In the genomic region with DNA sequence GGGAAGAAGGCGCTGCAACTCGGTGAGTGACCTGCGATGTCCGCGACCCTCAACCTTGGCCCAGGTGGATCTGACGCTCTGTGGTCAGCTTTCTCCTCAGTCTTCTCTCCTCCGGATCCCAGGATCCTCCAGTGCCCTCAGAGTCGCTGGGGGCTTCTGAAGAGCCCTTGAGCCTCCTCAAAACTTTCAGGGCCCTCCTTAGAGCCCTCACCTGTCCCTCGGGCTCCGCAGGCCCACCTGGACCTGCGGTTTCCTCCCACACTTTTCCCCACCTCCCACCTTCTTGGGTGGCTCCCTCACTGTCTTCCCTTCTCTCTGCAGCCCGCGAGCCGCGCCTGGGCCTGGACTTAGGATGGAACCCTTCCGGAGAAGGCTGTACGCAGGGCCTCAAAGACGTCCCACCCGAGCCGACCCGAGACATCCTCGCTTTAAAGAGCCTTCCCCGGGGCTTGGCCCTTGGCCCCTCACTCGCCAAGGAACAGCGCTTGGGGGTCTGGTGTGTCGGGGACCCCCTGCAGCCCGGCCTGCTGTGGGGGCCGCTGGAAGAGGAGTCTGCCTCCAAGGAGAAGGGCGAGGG, we compare ENCODE assay signal across 1 cellular context.
TF ChIP-seq lines count a peak whose summit lies in the region.

No MANE protein-coding gene starts in this region.

TF ChIP-seq in H1, 55 proteins besides CTCF, POLR2A, EP300 and RAD21:
- TF ChIP-seq, protein P1, sequence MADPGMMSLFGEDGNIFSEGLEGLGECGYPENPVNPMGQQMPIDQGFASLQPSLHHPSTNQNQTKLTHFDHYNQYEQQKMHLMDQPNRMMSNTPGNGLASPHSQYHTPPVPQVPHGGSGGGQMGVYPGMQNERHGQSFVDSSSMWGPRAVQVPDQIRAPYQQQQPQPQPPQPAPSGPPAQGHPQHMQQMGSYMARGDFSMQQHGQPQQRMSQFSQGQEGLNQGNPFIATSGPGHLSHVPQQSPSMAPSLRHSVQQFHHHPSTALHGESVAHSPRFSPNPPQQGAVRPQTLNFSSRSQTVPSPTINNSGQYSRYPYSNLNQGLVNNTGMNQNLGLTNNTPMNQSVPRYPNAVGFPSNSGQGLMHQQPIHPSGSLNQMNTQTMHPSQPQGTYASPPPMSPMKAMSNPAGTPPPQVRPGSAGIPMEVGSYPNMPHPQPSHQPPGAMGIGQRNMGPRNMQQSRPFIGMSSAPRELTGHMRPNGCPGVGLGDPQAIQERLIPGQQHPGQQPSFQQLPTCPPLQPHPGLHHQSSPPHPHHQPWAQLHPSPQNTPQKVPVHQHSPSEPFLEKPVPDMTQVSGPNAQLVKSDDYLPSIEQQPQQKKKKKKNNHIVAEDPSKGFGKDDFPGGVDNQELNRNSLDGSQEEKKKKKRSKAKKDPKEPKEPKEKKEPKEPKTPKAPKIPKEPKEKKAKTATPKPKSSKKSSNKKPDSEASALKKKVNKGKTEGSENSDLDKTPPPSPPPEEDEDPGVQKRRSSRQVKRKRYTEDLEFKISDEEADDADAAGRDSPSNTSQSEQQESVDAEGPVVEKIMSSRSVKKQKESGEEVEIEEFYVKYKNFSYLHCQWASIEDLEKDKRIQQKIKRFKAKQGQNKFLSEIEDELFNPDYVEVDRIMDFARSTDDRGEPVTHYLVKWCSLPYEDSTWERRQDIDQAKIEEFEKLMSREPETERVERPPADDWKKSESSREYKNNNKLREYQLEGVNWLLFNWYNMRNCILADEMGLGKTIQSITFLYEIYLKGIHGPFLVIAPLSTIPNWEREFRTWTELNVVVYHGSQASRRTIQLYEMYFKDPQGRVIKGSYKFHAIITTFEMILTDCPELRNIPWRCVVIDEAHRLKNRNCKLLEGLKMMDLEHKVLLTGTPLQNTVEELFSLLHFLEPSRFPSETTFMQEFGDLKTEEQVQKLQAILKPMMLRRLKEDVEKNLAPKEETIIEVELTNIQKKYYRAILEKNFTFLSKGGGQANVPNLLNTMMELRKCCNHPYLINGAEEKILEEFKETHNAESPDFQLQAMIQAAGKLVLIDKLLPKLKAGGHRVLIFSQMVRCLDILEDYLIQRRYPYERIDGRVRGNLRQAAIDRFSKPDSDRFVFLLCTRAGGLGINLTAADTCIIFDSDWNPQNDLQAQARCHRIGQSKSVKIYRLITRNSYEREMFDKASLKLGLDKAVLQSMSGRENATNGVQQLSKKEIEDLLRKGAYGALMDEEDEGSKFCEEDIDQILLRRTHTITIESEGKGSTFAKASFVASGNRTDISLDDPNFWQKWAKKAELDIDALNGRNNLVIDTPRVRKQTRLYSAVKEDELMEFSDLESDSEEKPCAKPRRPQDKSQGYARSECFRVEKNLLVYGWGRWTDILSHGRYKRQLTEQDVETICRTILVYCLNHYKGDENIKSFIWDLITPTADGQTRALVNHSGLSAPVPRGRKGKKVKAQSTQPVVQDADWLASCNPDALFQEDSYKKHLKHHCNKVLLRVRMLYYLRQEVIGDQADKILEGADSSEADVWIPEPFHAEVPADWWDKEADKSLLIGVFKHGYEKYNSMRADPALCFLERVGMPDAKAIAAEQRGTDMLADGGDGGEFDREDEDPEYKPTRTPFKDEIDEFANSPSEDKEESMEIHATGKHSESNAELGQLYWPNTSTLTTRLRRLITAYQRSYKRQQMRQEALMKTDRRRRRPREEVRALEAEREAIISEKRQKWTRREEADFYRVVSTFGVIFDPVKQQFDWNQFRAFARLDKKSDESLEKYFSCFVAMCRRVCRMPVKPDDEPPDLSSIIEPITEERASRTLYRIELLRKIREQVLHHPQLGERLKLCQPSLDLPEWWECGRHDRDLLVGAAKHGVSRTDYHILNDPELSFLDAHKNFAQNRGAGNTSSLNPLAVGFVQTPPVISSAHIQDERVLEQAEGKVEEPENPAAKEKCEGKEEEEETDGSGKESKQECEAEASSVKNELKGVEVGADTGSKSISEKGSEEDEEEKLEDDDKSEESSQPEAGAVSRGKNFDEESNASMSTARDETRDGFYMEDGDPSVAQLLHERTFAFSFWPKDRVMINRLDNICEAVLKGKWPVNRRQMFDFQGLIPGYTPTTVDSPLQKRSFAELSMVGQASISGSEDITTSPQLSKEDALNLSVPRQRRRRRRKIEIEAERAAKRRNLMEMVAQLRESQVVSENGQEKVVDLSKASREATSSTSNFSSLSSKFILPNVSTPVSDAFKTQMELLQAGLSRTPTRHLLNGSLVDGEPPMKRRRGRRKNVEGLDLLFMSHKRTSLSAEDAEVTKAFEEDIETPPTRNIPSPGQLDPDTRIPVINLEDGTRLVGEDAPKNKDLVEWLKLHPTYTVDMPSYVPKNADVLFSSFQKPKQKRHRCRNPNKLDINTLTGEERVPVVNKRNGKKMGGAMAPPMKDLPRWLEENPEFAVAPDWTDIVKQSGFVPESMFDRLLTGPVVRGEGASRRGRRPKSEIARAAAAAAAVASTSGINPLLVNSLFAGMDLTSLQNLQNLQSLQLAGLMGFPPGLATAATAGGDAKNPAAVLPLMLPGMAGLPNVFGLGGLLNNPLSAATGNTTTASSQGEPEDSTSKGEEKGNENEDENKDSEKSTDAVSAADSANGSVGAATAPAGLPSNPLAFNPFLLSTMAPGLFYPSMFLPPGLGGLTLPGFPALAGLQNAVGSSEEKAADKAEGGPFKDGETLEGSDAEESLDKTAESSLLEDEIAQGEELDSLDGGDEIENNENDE (IDR thresholded peaks at IDR 0.05; ENCODE audit: insufficient replicate concordance, low read length) = no peak
- TF ChIP-seq CBX8 (IDR thresholded peaks at IDR 0.05; ENCODE audit: borderline replicate concordance, low read depth, low read length) (no peak), SP4 (IDR thresholded peaks at IDR 0.05; ENCODE audit: low read length) (no peak; the same call in 1 of the 2 replicates), PHF8 (conservative IDR thresholded peaks at IDR 0.05; ENCODE audit: low read depth, low read length) (peak; percentile 74), POLR2AphosphoS5 (IDR thresholded peaks at IDR 0.05; ENCODE audit: low read depth, low read length) (peak; percentile 77)
